ENCODE assay signal across 8 cellular contexts in the genomic region with DNA sequence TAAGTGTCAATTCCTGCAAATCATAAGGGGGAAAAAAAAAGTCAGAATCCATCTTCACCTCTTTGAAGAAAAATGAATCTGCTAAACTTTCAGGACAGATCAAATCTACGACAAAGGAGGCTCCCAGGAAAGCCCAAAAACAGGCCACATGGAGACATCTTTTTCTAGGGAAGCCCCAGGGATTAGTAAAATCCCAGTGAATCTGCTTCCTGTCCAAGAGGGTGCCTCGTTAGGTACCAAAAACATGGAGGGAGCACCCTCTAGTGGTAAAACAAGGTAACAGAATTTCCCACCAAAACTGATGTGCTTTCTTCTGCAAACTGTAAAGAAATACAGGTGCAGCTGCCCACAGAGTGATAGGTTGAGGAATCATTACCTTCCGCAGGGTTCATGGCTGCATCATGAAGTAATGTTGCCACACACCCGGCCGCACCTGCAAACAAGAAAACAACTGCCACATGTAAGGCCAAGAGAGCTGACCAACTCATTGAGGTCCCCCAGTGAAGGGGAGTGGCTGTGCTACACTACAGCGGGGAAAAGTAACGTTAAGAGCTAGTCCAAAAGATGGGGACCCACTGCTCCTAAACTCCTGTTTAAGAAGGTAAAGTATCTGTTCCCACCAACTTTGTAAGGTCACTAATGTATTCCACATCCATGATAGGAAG. TPM values are rescaled to one million over a fixed set of nuclear protein-coding genes. Genes with fewer than 3 reads are reported as not detected.
A peak's percentile ranks its signal among the peaks of the same experiment; 100 is the strongest.
DNase-seq lines count a peak whose midpoint lies in the region; ATAC-seq, FAIRE-seq and TF ChIP-seq lines count a peak whose summit lies in the region.

No MANE protein-coding gene starts in this region.

- H3K4me3 ChIP-seq in astrocyte (ENCODE audit: insufficient read depth, low read depth, low read length) (no peak overlapping the region), gastrocnemius medialis (no peak overlapping the region)

- intact Hi-C loops in gastrocnemius medialis (cut with DNase I; ENCODE audit: low total_unique reads) = loop anchor here (1.0 to 5.0 kb wide), 4 partner anchors 52 to 219 kb away; no protein-coding TSS in a partner anchor

- H3K4me1 Mint-ChIP-seq in HFFc6 (ENCODE audit: low read depth) = peaks cover 17% of the 10 kb centered on the region
- H3K4me1 Mint-ChIP-seq in astrocyte (ENCODE audit: low read depth, unreplicated experiment) = peaks cover 5% of the 10 kb centered on the region

- peaks cover 37% of the 10 kb centered on the region for H4K20me1 ChIP-seq in astrocyte (ENCODE audit: insufficient read depth, low read length)

- TF ChIP-seq CTCF in HFFc6 (IDR thresholded peaks at IDR 0.05) = peak; percentile 94
- TF ChIP-seq CTCF in astrocyte (IDR thresholded peaks at IDR 0.05; ENCODE audit: insufficient read depth, low read depth, low read length) = peak; percentile 83
- peak; percentile 65 to 84 (median 70) for TF ChIP-seq CTCF in gastrocnemius medialis (IDR thresholded peaks at IDR 0.05 in 4 of 5, conservative IDR thresholded peaks at IDR 0.05 in 1 of 5)

- H3K36me3 ChIP-seq in astrocyte (ENCODE audit: insufficient read depth, low read length) (peaks cover 12% of the 10 kb centered on the region), gastrocnemius medialis (peaks cover 0 to 41% of the 10 kb centered on the region in 2 donors)

- TF ChIP-seq POLR2A in gastrocnemius medialis (IDR thresholded peaks at IDR 0.05) = no peak

- H3K27me3 Mint-ChIP-seq in HFFc6 (ENCODE audit: insufficient read depth) (no peaks in the 10 kb centered on the region; the same call in 1 of the 2 replicates), astrocyte (ENCODE audit: low read depth, unreplicated experiment) (no peaks in the 10 kb centered on the region)

- H3K9ac ChIP-seq in astrocyte (ENCODE audit: low read length) = no peak overlapping the region

- H3K27ac ChIP-seq in astrocyte (ENCODE audit: low read depth, low read length) (no peak overlapping the region), gastrocnemius medialis (no peak overlapping the region)

- H3K4me1 ChIP-seq in astrocyte (ENCODE audit: insufficient read depth, low read length) = no peaks in the 10 kb centered on the region
- peaks cover 11 to 20% of the 10 kb centered on the region in 2 donors for H3K4me1 ChIP-seq in gastrocnemius medialis

- H3K9me3 ChIP-seq in astrocyte (ENCODE audit: insufficient read depth, low read depth, low read length) = no peaks in the 10 kb centered on the region
- H3K9me3 ChIP-seq in gastrocnemius medialis = no peaks in the 10 kb centered on the region

- no peak overlapping the region for H2AFZ ChIP-seq in astrocyte (ENCODE audit: low read depth, low read length)

- H3K27me3 ChIP-seq in astrocyte (ENCODE audit: insufficient read depth, low read length) = no peaks in the 10 kb centered on the region
- H3K27me3 ChIP-seq in gastrocnemius medialis = no peaks in the 10 kb centered on the region

- H3K27ac Mint-ChIP-seq in HFFc6 (no peak overlapping the region), astrocyte (ENCODE audit: unreplicated experiment) (no peak overlapping the region)

- peaks cover 19% of the 10 kb centered on the region for H3K79me2 ChIP-seq in astrocyte (ENCODE audit: insufficient read depth, low read length)

- H3K9me3 Mint-ChIP-seq in HFFc6 (no peaks in the 10 kb centered on the region), astrocyte (ENCODE audit: unreplicated experiment) (no peaks in the 10 kb centered on the region)

- peak; percentile 76 for FAIRE-seq in astrocyte (lab: Jason Lieb, UNC)

- DNase-seq in NCI-H526 (lab: John Stamatoyannopoulos, UW) = peak; percentile 1 to 64
- no peak for DNase-seq in NCI-H526 treated with DMSO at 0.1 percent for 48 hours (lab: John Stamatoyannopoulos, UW)
- peak; percentile 63 for DNase-seq in HFFc6
- DNase-seq in NCI-H748 (lab: John Stamatoyannopoulos, UW; ENCODE audit: unreplicated experiment) = peak; percentile 46
- DNase-seq in astrocyte (ENCODE audit: low read depth) = peak; percentile 12
- DNase-seq in hepatic stellate cell (ENCODE audit: low spot score) = peak; percentile 73
- DNase-seq in gastrocnemius medialis = no peak
- DNase-seq in activated effector memory CD4-positive, alpha-beta T cell treated with anti-CD3 and anti-CD28 coated beads, Interleukin-2, amount 50 U/mL, for 16 hours = no peak

- no peak overlapping the region for H3K4me2 ChIP-seq in astrocyte (ENCODE audit: low read length)

- peaks cover 13% of the 10 kb centered on the region; the same call in 1 of the 2 replicates for H3K36me3 Mint-ChIP-seq in HFFc6 (ENCODE audit: low read depth)
- H3K36me3 Mint-ChIP-seq in astrocyte (ENCODE audit: low read depth, unreplicated experiment) = peaks cover 16% of the 10 kb centered on the region

- H3K4me3 Mint-ChIP-seq in HFFc6 (no peak overlapping the region), astrocyte (ENCODE audit: unreplicated experiment) (no peak overlapping the region)

- in situ Hi-C loops in gastrocnemius medialis (cut with MboI; ENCODE audit: low sequenced_read_pairs in 4 of 4) = loop anchor here (10.0 kb wide), 3 partner anchors 103 to 217 kb away; partner anchors contain the start of gene GOT1 (in 2 of the 4)

- peak; percentile 64 to 88 for ATAC-seq in gastrocnemius medialis

RNA-seq across cellular contexts. Expression of gene SLC25A28, which starts 7.9 kb away (rescaled TPM):
- total RNA-seq in HFFc6 (2021; fragmentation: NEBNext Ultra II Directional; extraction: Animal tissue kit (Norgen Biotek cat#: 25700)) = 10 to 100 TPM; 18.3 to 23.9 (median 21.2) TPM
- total RNA-seq in astrocyte = 38.0 and 40.7 TPM in 2 replicates
- 10 to 100 TPM; 20.7 to 38.3 (median 26.1) TPM for total RNA-seq in gastrocnemius medialis

RNA-seq across cellular contexts. Expression of gene ENTPD7, which starts 47.0 kb away (rescaled TPM):
- 10 to 100 TPM; 11.1 to 17.0 (median 13.6) TPM for total RNA-seq in HFFc6 (2021; fragmentation: NEBNext Ultra II Directional; extraction: Animal tissue kit (Norgen Biotek cat#: 25700))
- 21.6 and 22.8 TPM in 2 replicates for total RNA-seq in astrocyte
- total RNA-seq in gastrocnemius medialis = 1 to 10 TPM in 2 of 4 donors, under 1 TPM in 2; 0.32 to 1.1 (median 0.76) TPM

Comparison
In these comparisons a context has a peak if more than half of its experiments do, and no peak if none do; other contexts are left out.
1. DNase-seq: peak in NCI-H526 (2 of 2), HFFc6 (single experiment), NCI-H748 (single experiment), astrocyte (single experiment) and hepatic stellate cell (single experiment); none in NCI-H526 treated with DMSO at 0.1 percent for 48 hours (single experiment), gastrocnemius medialis (0 of 2) and activated effector memory CD4-positive, alpha-beta T cell treated with anti-CD3 and anti-CD28 coated beads, Interleukin-2, amount 50 U/mL, for 16 hours (single experiment).
2. RNA of gene ENTPD7, which starts 47.0 kb away (total RNA-seq): 21.6 to 22.8 TPM in astrocyte and 11.1 to 17.0 TPM in HFFc6; 0.32 to 1.1 TPM in gastrocnemius medialis; every median in the first group is over 4 times any median in the second.
3. Peak in every context shown above with its lines, with median percentiles within 50 percentile points of each other: CTCF ChIP-seq.